14 cellular contexts compared by ENCODE assay signal in the genomic region with DNA sequence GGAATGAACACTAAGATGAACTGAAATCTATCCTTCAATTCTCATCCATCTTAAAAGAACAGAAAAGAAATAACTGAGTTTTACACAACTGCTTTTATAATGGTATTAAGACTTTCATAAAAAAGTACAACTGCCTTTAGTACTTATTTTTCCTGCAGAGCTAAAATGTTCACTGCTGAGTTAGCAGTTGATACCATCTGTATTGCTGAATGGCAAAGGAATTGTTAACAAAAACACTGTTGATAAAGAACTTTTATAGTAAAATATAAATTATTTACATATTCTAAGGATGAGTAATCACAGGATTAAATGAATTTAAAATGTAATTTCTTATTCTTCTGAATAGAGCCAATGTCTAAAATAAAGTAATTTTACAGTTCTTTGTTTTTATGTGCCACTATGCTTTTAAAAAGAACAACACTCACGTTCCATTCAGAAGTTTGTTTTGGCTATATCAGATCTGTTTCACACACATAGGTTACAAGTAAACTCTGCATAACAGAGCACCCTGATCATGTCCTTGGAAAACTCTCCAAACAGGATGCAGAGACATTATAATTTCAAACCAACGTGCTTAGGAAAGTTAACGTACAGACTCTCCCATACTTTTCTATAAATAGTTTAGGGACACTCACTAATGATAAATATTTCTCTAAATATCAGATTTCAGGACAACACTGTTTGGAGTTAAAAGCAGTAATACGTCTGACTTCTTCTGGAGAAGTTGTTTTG.
"Had no signal": no experiment of that assay in that cellular context is flagged by ENCODE, and none has a peak within 500 bp of the region (broad histone marks: within the 10 kb centered on the region; RNA-seq: fewer than 3 reads in every experiment).

No MANE protein-coding gene starts in this region.

- H3K9me3 ChIP-seq: lower lobe of right lung, mucosa of descending colon, neutrophil, right atrium auricular region, thyroid gland had no signal

- H3K27ac ChIP-seq: lower lobe of right lung, neutrophil, right atrium auricular region, thyroid gland had no signal

- H3K4me3 ChIP-seq: lower lobe of right lung, mucosa of descending colon, right atrium auricular region, thyroid gland had no signal

- ATAC-seq: activated CD8-positive, alpha-beta memory T cell treated with anti-CD3 and anti-CD28 coated beads, Interleukin-2, amount 10 ng/mL, durations not matched to agents 7 days and 5 days; lower lobe of right lung; mucosa of descending colon; naive thymus-derived CD8-positive, alpha-beta T cell had no signal

- H3K36me3 ChIP-seq: right atrium auricular region had no signal

- H3K27me3 ChIP-seq: neutrophil, right atrium auricular region, thyroid gland had no signal

- H3K4me1 ChIP-seq: lower lobe of right lung, thyroid gland had no signal

- DNase-seq: activated CD4-positive, alpha-beta T cell treated with anti-CD3 and anti-CD28 coated beads, Interleukin-2, amount 50 U/mL, for 4 hours; activated CD4-positive, CD25-positive, alpha-beta regulatory T cell treated with anti-CD3 and anti-CD28 coated beads, Interleukin-2, amount 50 U/mL, for 72 hours; activated CD8-positive, alpha-beta memory T cell treated with anti-CD3 and anti-CD28 coated beads, Interleukin-2, amount 10 ng/mL, durations not matched to agents 7 days and 5 days; activated effector memory CD4-positive, alpha-beta T cell treated with anti-CD3 and anti-CD28 coated beads, Interleukin-2, amount 50 U/mL, for 16 hours; activated T-cell treated with anti-CD3 and anti-CD28 coated beads, Interleukin-2, amount 50 U/mL, for 24 hours; hypothalamus; lower lobe of right lung; mucosa of descending colon; naive thymus-derived CD8-positive, alpha-beta T cell; posterior cingulate gyrus; small intestine; thyroid gland had no signal
